In the genomic region with DNA sequence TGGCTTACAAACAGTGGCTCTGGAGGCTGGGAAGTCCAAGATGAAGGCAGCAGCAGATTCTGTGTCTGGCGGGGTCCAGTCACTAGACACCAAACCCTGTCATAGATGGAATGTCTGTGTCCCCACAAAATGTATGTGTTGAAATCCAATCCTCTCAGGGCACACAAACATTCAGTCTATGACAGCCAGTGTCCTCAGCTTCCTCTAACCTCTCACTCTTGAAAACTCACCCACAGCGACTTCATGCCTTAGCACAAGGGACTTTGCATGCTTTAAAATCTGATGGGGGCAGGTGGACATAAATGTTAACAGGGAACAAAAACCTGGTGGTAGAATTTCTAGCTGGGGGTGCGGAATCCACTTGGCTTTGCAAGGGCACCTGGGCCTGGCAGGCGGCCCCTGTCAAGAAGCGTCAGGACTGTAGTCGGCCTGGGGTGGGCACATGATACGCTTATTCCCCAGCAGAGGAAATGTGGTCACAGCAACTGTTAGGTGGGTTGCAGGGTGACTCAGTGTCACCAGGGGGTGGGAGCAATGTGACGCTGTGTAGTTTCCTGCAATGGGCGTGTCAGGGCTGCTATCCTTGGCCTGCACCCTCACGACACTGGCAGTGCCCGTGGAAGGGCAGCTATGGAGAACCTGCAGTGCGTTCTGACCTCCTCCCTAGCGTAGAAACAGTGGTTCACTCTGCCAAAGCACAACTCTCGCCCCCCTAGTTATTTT, we compare ENCODE assay signal across 8 cellular contexts. TPM values are rescaled to one million over a fixed set of nuclear protein-coding genes. Genes with fewer than 3 reads are reported as not detected.
DNase-seq lines count a peak whose midpoint lies in the region; ATAC-seq and TF ChIP-seq lines count a peak whose summit lies in the region.
"Had no signal": no experiment of that assay in that cellular context is flagged by ENCODE, and none has a peak within 500 bp of the region (broad histone marks: within the 10 kb centered on the region; RNA-seq: fewer than 3 reads in every experiment).

No MANE protein-coding gene starts in this region.

- CTCF ChIA-PET in GM10248 (lab: Yijun Ruan, JAX) = no interaction called here

- TF ChIP-seq CTCF in GM10248 (IDR thresholded peaks at IDR 0.05; ENCODE audit: control extremely low read depth, extremely low read depth, low read depth, missing control alignments) = no peak

- DNase-seq in activated CD8-positive, alpha-beta memory T cell treated with anti-CD3 and anti-CD28 coated beads, Interleukin-2, amount 50 U/mL, for 48 hours = peak; percentile 83
- DNase-seq in lung microvascular endothelial cell (ENCODE audit: low read depth in 2 of 2) (peak; percentile 24 to 58), amniotic stem cell (lab: John Stamatoyannopoulos, UW) (no peak), GM10248 (ENCODE audit: extremely low spot score) (no peak), glomerular visceral epithelial cell (ENCODE audit: extremely low spot score) (no peak)
- DNase-seq in stimulated activated naive CD8-positive, alpha-beta T cell treated with anti-CD3 and anti-CD28 coated beads, Interleukin-15, Interleukin-2, amounts not matched to agents 100 U/mL and 50 U/mL, for 24 hours = peak; percentile 84

- POLR2A ChIA-PET in GM10248 (lab: Yijun Ruan, JAX) = no interaction called here

- peak; percentile 68 for ATAC-seq in HG03175 (IDR thresholded peaks at IDR 0.05; ENCODE audit: unreplicated experiment)
- peak; percentile 91 for ATAC-seq in stimulated activated naive CD8-positive, alpha-beta T cell treated with anti-CD3 and anti-CD28 coated beads, Interleukin-15, Interleukin-2, amounts not matched to agents 100 U/mL and 50 U/mL, for 24 hours
- ATAC-seq: SK-N-SH treated with all-trans-retinoic acid at 6 μM for 48 hours had no signal

RNA-seq across cellular contexts. Expression of a gene that starts 17.7 kb away (rescaled TPM):
- 3.7 and 4.4 TPM in 2 replicates for total RNA-seq in lung microvascular endothelial cell

Comparison
In these comparisons a context has a peak if more than half of its experiments do, and no peak if none do; other contexts are left out.
1. DNase-seq: peak in activated CD8-positive, alpha-beta memory T cell treated with anti-CD3 and anti-CD28 coated beads, Interleukin-2, amount 50 U/mL, for 48 hours (single experiment), lung microvascular endothelial cell (2 of 2) and stimulated activated naive CD8-positive, alpha-beta T cell treated with anti-CD3 and anti-CD28 coated beads, Interleukin-15, Interleukin-2, amounts not matched to agents 100 U/mL and 50 U/mL, for 24 hours (single experiment); none in amniotic stem cell (single experiment), GM10248 (single experiment) and glomerular visceral epithelial cell (single experiment).